ENCODE assay signal across 22 cellular contexts in genomic region chr15:62026707-62027565, GRCh38. TPM values are rescaled to one million over a fixed set of nuclear protein-coding genes. Genes with fewer than 3 reads are reported as not detected.
A peak's percentile ranks its signal among the peaks of the same experiment; 100 is the strongest.
DNase-seq lines count a peak whose midpoint lies in the region; ATAC-seq, FAIRE-seq and TF ChIP-seq lines count a peak whose summit lies in the region.
"Had no signal": no experiment of that assay in that cellular context is flagged by ENCODE, and none has a peak within 500 bp of the region (broad histone marks: within the 10 kb centered on the region; RNA-seq: fewer than 3 reads in every experiment).

No MANE protein-coding gene starts in this region.

- peak; percentile 39 for FAIRE-seq in A549 (lab: Jason Lieb, UNC)
- FAIRE-seq: kidney had no signal

- TF ChIP-seq POLR2A in A549 (IDR thresholded peaks at IDR 0.05; ENCODE audit: low read length) (no peak), esophagus squamous epithelium (IDR thresholded peaks at IDR 0.05) (no peak)

- no peak for TF ChIP-seq CTCF in A549 (IDR thresholded peaks at IDR 0.05)
- TF ChIP-seq CTCF in esophagus squamous epithelium (IDR thresholded peaks at IDR 0.05) = no peak

- H3K36me3 ChIP-seq in esophagus squamous epithelium = peaks cover 0 to 13% (median 0%) of the 10 kb centered on the region in 3 donors
- H3K36me3 ChIP-seq: thoracic aorta had no signal

- intact Hi-C loops in esophagus squamous epithelium (cut with DNase I) = no loop called here

- peaks cover 22% of the 10 kb centered on the region for H3K4me1 Mint-ChIP-seq in T-helper 17 cell

- no peak overlapping the region for H3K27ac ChIP-seq in A549
- H3K27ac ChIP-seq in esophagus squamous epithelium = no peak overlapping the region
- H3K27ac ChIP-seq: coronary artery, heart right ventricle, neutrophil, PC-9, thoracic aorta had no signal

- CTCF ChIA-PET in A549 (lab: Yijun Ruan, JAX) = interaction anchor here (2.1 kb wide), 1 partner anchor 33 kb away, joined by 4 read pairs; the partner anchor contains the start of gene VPS13C

- H3K27me3 Mint-ChIP-seq in T-helper 17 cell = no peaks in the 10 kb centered on the region

- POLR2A ChIA-PET in A549 (lab: Yijun Ruan, JAX) = no interaction called here

- H3K4me1 ChIP-seq in A549 (no peaks in the 10 kb centered on the region), esophagus squamous epithelium (no peaks in the 10 kb centered on the region)

- no peak overlapping the region for H3K4me2 ChIP-seq in A549
- H3K4me2 ChIP-seq: PC-9 had no signal

- peaks cover 14% of the 10 kb centered on the region for H3K36me3 Mint-ChIP-seq in T-helper 17 cell (ENCODE audit: low read depth)

- no peak overlapping the region for H3K4me3 ChIP-seq in A549
- no peak overlapping the region for H3K4me3 ChIP-seq in esophagus squamous epithelium
- H3K4me3 ChIP-seq: coronary artery, heart right ventricle, PC-9, thoracic aorta had no signal

- WGBS in A549 (ENCODE audit: missing lambda C conversion rate) = 90% methylated on average over 5 of the region's 5 CpGs
- WGBS in esophagus squamous epithelium, 2 donors = 75 to 90% methylated on average over 5 of the region's 5 CpGs

- no peak overlapping the region for H3K27ac Mint-ChIP-seq in T-helper 17 cell
- H3K27ac Mint-ChIP-seq: mesothelial cell of epicardium had no signal

- no peaks in the 10 kb centered on the region for H3K9me3 ChIP-seq in A549
- H3K9me3 ChIP-seq in T-helper 17 cell (ENCODE audit: control insufficient read depth, low read length, poor library complexity, severe bottlenecking) = no peaks in the 10 kb centered on the region
- H3K9me3 ChIP-seq in esophagus squamous epithelium = no peaks in the 10 kb centered on the region
- H3K9me3 ChIP-seq: heart right ventricle, neutrophil, thoracic aorta had no signal

- DNase-seq in A549 (ENCODE audit: low read depth in 1 of 2, low spot score in 1 of 2) (no peak), T-helper 17 cell (no peak), esophagus squamous epithelium (lab: John Stamatoyannopoulos, UW) (no peak), GOT3 (lab: John Stamatoyannopoulos, UW) (no peak), kidney glomerular epithelial cell (lab: John Stamatoyannopoulos, UW) (no peak)
- no peak for DNase-seq in activated CD4-positive, alpha-beta T cell treated with anti-CD3 and anti-CD28 coated beads, Interleukin-2, amount 50 U/mL, for 48 hours
- DNase-seq: activated CD4-positive, CD25-positive, alpha-beta regulatory T cell treated with anti-CD3 and anti-CD28 coated beads, Interleukin-2, amount 50 U/mL, for 72 hours; Calu3; heart right ventricle; kidney; NCI-H1092 treated with DMSO at 0.1 percent for 48 hours; PC-9; stimulated activated CD4-positive, alpha-beta T cell treated with anti-CD3 and anti-CD28 coated beads, Interleukin-2, amount 100 ng/mL, for 24 hours; SW 1271 had no signal

- TF ChIP-seq EP300 in A549 (IDR thresholded peaks at IDR 0.05) = no peak

- no peak for TF ChIP-seq RAD21 in A549 (conservative IDR thresholded peaks at IDR 0.05 in 1 of 2, IDR thresholded peaks at IDR 0.05 in 1 of 2)

- ATAC-seq in A549 (no peak), GM18867 (IDR thresholded peaks at IDR 0.05; ENCODE audit: unreplicated experiment) (peak; percentile 61), HG03378 (IDR thresholded peaks at IDR 0.05; ENCODE audit: unreplicated experiment) (peak; percentile 61), T-helper 17 cell (peak; percentile 50)
- ATAC-seq: heart right ventricle, sciatic nerve had no signal

- no peak overlapping the region for H3K4me3 Mint-ChIP-seq in T-helper 17 cell
- H3K4me3 Mint-ChIP-seq: mesothelial cell of epicardium had no signal

- H3K27me3 ChIP-seq in esophagus squamous epithelium = no peaks in the 10 kb centered on the region
- H3K27me3 ChIP-seq: heart right ventricle, neutrophil had no signal

TF ChIP-seq in A549, 52 proteins besides CTCF, POLR2A, EP300 and RAD21:
- TF ChIP-seq MYC (IDR thresholded peaks at IDR 0.05; ENCODE audit: borderline replicate concordance, low read length) = no peak
- TF ChIP-seq, protein P1, sequence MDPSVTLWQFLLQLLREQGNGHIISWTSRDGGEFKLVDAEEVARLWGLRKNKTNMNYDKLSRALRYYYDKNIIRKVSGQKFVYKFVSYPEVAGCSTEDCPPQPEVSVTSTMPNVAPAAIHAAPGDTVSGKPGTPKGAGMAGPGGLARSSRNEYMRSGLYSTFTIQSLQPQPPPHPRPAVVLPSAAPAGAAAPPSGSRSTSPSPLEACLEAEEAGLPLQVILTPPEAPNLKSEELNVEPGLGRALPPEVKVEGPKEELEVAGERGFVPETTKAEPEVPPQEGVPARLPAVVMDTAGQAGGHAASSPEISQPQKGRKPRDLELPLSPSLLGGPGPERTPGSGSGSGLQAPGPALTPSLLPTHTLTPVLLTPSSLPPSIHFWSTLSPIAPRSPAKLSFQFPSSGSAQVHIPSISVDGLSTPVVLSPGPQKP (IDR thresholded peaks at IDR 0.05; ENCODE audit: low read depth, low read length) = no peak
- TF ChIP-seq TFCP2L1 (CRISPR knock-in tag; IDR thresholded peaks at IDR 0.05) = no peak
- TF ChIP-seq HOXB5 (CRISPR knock-in tag; IDR thresholded peaks at IDR 0.05) = no peak
- no peak for TF ChIP-seq POLR2AphosphoS2 (conservative IDR thresholded peaks at IDR 0.05; ENCODE audit: low read length)
- TF ChIP-seq MAFK (IDR thresholded peaks at IDR 0.05; ENCODE audit: partially characterized antibody) = no peak
- TF ChIP-seq HEYL (CRISPR knock-in tag; IDR thresholded peaks at IDR 0.05) = no peak
- no peak for TF ChIP-seq HDAC2 (IDR thresholded peaks at IDR 0.05)
- TF ChIP-seq ZNF302 (CRISPR knock-in tag; IDR thresholded peaks at IDR 0.05) = no peak
- TF ChIP-seq SREBF2 (IDR thresholded peaks at IDR 0.05) = no peak
- TF ChIP-seq CEBPB (IDR thresholded peaks at IDR 0.05) = no peak

RNA-seq across cellular contexts. Expression of gene VPS13C, which starts 33.3 kb away (rescaled TPM):
- polyA plus RNA-seq in A549 (2011; rRNA removed) (26.5 and 29.5 TPM in 2 replicates), A549 (2017; fragmentation: RNase III; extraction: RNeasy Plus Mini Kit Qiagen cat#74134 plus additional on column Dnase treatment) (12.2 to 13.2 TPM (median 13.0 TPM) in 3 replicates)
- 2.4 and 2.6 TPM in 2 replicates for polyA plus RNA-seq in A549 (2012; cell fraction: cytosol; rRNA removed)
- 4.2 and 8.5 TPM in 2 replicates for polyA plus RNA-seq in A549 (2012; cell fraction: nucleus; rRNA removed)
- 57.2 and 69.6 TPM in 2 replicates for polyA minus RNA-seq in A549 (2011; rRNA and poly(A)+ RNA removed)
- total RNA-seq in T-helper 17 cell (100 to 1,000 TPM; 116 to 127 TPM), esophagus squamous epithelium (10 to 100 TPM in 3 of 4 donors, 1 to 10 TPM in 1; 7.6 to 43.1 (median 18.0) TPM)

RNA-seq across cellular contexts. Expression of gene C2CD4A, which starts 39.8 kb away (rescaled TPM):
- 0.04 TPM in 1 of 2 replicates, not detected in the other for polyA plus RNA-seq in A549 (2011; rRNA removed)
- polyA plus RNA-seq in A549 (2012; cell fraction: cytosol; rRNA removed) = 0.03 TPM in 2 replicates
- 0.05 and 0.09 TPM in 2 replicates for polyA plus RNA-seq in A549 (2012; cell fraction: nucleus; rRNA removed)
- 0.10 to 0.32 TPM (median 0.21 TPM) in 3 replicates for polyA plus RNA-seq in A549 (2017; fragmentation: RNase III; extraction: RNeasy Plus Mini Kit Qiagen cat#74134 plus additional on column Dnase treatment)
- polyA minus RNA-seq in A549 (2011; rRNA and poly(A)+ RNA removed) = not detected in 2 replicates
- total RNA-seq in T-helper 17 cell = under 1 TPM; 0.60 to 0.65 TPM
- 1 to 10 TPM in 1 of 4 donors, under 1 TPM in 3; 0.18 to 1.8 (median 0.19) TPM for total RNA-seq in esophagus squamous epithelium
- total RNA-seq: mesothelial cell of epicardium, sciatic nerve had no signal
- polyA plus RNA-seq: AG04450 had no signal

Comparison
In these comparisons a context has a peak if more than half of its experiments do, and no peak if none do; other contexts are left out.
1. ATAC-seq: peak in GM18867 (single experiment), HG03378 (single experiment) and T-helper 17 cell (single experiment); none in A549 (0 of 2).